ENCODE assay signal across 8 cellular contexts in the genomic region with DNA sequence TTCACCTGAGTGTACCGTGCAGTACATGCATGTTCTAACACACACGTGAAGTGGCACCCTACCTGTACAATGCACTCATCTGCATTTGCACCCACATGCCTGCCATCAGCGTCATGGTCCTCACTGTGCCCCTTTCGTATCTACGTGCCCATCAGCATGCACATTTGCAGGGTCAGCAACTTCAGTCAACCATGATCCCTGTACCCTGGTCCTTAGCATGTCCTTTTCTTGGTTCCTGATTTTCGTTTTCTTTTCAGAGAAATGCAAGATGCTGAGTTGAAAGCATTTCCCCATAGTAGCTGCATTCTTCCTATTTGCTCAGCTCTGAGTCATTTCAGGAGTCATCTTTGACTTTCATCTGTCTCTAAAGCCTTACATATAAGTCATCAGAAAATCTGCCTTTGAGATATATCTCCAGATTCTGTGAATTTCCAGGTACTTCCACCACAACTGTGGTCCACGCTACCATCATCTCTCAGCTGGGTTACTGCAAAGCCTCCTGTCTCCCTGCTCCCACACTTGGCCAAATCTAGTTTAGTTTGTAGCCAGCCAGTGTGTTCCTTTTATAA. TPM values are rescaled to one million over a fixed set of nuclear protein-coding genes. Genes with fewer than 3 reads are reported as not detected.
DNase-seq lines count a peak whose midpoint lies in the region; ATAC-seq and TF ChIP-seq lines count a peak whose summit lies in the region.

No MANE protein-coding gene starts in this region.

- H3K4me1 ChIP-seq in H9 (ENCODE audit: insufficient read depth, low read length): no peaks in the 10 kb centered on the region

- no peaks in the 10 kb centered on the region for H4K20me1 ChIP-seq in H9 (ENCODE audit: control insufficient read depth, insufficient read depth, insufficient read length)

- no peak overlapping the region for H3K4me3 Mint-ChIP-seq in H9

- peaks cover 0 to 2% of the 10 kb centered on the region in 2 experiments; a peak in 1 of 4 replicates for H3K4me1 Mint-ChIP-seq in H9

- no peak overlapping the region for H3K18ac ChIP-seq in H9 (ENCODE audit: insufficient read length, low read depth, low read length)

- H2AK5ac ChIP-seq in H9 (ENCODE audit: insufficient read length, low read length): no peak overlapping the region

- H3K9me3 Mint-ChIP-seq in H9: peaks cover 12 to 18% of the 10 kb centered on the region in 2 experiments

- H3K56ac ChIP-seq in H9 (ENCODE audit: insufficient read length, low read depth, low read length): no peak overlapping the region

- H2BK12ac ChIP-seq in H9 (ENCODE audit: insufficient read length, low read depth, low read length): no peak overlapping the region

- peaks cover 17% of the 10 kb centered on the region; the same call in 1 of the 2 replicates for H3K27me3 Mint-ChIP-seq in H9 (ENCODE audit: low read depth)

- H3K4me3 ChIP-seq in fibroblast of pulmonary artery (replicated peaks; ENCODE audit: low read depth, low read length): no peak overlapping the region

- H3K79me1 ChIP-seq in H9 (ENCODE audit: insufficient read depth, low read depth, low read length, poor library complexity, severe bottlenecking): no peaks in the 10 kb centered on the region

- H3K23me2 ChIP-seq in H9 (ENCODE audit: insufficient read length, low read depth, low read length, poor library complexity, severe bottlenecking): no peaks in the 10 kb centered on the region

- no peak overlapping the region for H4K91ac ChIP-seq in H9 (ENCODE audit: insufficient read length, low read depth, low read length)

- peak; percentile 85 for DNase-seq in HCEC 1CT
- DNase-seq in NCI-H226: peak; percentile 51
- DNase-seq in fibroblast of pulmonary artery (ENCODE audit: low read depth): peak; percentile 48
- no peak for DNase-seq in H9
- DNase-seq in germinal center (ENCODE audit: low spot score): no peak
- DNase-seq in mesenteric fat pad (ENCODE audit: low spot score): no peak
- DNase-seq in Ammon's horn (ENCODE audit: low spot score): no peak

- no peaks in the 10 kb centered on the region for H3K79me2 ChIP-seq in H9 (ENCODE audit: insufficient read depth, low read length)

- H3K23ac ChIP-seq in H9 (ENCODE audit: insufficient read length, low read depth, low read length): no peak overlapping the region

- no peak overlapping the region for H3K4me2 ChIP-seq in H9 (ENCODE audit: insufficient read depth, insufficient read length, low read length)

- H3K4ac ChIP-seq in H9 (ENCODE audit: low read depth, low read length): no peak overlapping the region

- no peak overlapping the region for H3T11ph ChIP-seq in H9 (ENCODE audit: low read length)

- TF ChIP-seq CTCF in fibroblast of pulmonary artery (IDR thresholded peaks at IDR 0.05; ENCODE audit: low read length, missing control alignments): no peak
- TF ChIP-seq CTCF in H9 (conservative IDR thresholded peaks at IDR 0.05): no peak

- ATAC-seq in GM18858 (IDR thresholded peaks at IDR 0.05; ENCODE audit: unreplicated experiment): peak; percentile 98

- H4K5ac ChIP-seq in H9 (ENCODE audit: insufficient read length, low read depth, low read length): no peak overlapping the region

- H4K8ac ChIP-seq in H9 (replicated peaks; ENCODE audit: insufficient read length, low read depth, low read length): no peak overlapping the region

- H2BK120ac ChIP-seq in H9 (ENCODE audit: low read depth, low read length, poor library complexity, severe bottlenecking): no peak overlapping the region

- peaks cover 3% of the 10 kb centered on the region for H3K9me3 ChIP-seq in H9 (ENCODE audit: control insufficient read depth, low read depth, low read length)

- no peak overlapping the region for H2BK5ac ChIP-seq in H9 (ENCODE audit: insufficient read length, low read length)

- H3K36me3 Mint-ChIP-seq in H9 (ENCODE audit: insufficient read depth in 1 of 3, low read depth in 3 of 3): peaks cover 0 to 5% (median 0%) of the 10 kb centered on the region in 3 experiments; a peak in 2 of 7 replicates

- H3K27ac Mint-ChIP-seq in H9: no peak overlapping the region

- H2AFZ ChIP-seq in H9 (ENCODE audit: low read length): no peak overlapping the region

- no peak overlapping the region for H3K14ac ChIP-seq in H9 (ENCODE audit: insufficient read depth, low read length)

- peaks cover 2% of the 10 kb centered on the region; the same call in 1 of the 2 replicates for H3K27me3 ChIP-seq in H9 (ENCODE audit: insufficient read depth, low read length)

- H3K27ac ChIP-seq in H9 (ENCODE audit: insufficient read length, low read depth, low read length): no peak overlapping the region

- H2BK15ac ChIP-seq in H9 (ENCODE audit: low read depth, low read length): no peak overlapping the region

- no CpG with 5 or more reads among the region's 7 CpGs for WGBS in H9 (ENCODE audit: extremely low coverage, insufficient read length, low lambda C conversion rate)

- no peak overlapping the region for H3K9ac ChIP-seq in H9 (ENCODE audit: extremely low read depth, insufficient read length, low read length)

- no peak overlapping the region for H2BK20ac ChIP-seq in H9 (ENCODE audit: low read depth, low read length, poor library complexity, severe bottlenecking)

RNA-seq across cellular contexts. Expression of gene PUM2, which starts 14.7 kb away (rescaled TPM):
- 92.3 and 96.6 TPM in 2 replicates for total RNA-seq in H9 (2021)
- total RNA-seq in mesenteric fat pad: 74.2 TPM

Comparison
In these comparisons a context has a peak if more than half of its experiments do, and no peak if none do; other contexts are left out.
1. DNase-seq: peak in HCEC 1CT (single experiment), NCI-H226 (single experiment) and fibroblast of pulmonary artery (single experiment); none in H9 (single experiment), germinal center (single experiment), mesenteric fat pad (single experiment) and Ammon's horn (single experiment).